23 cellular contexts compared by ENCODE assay signal in the genomic region with DNA sequence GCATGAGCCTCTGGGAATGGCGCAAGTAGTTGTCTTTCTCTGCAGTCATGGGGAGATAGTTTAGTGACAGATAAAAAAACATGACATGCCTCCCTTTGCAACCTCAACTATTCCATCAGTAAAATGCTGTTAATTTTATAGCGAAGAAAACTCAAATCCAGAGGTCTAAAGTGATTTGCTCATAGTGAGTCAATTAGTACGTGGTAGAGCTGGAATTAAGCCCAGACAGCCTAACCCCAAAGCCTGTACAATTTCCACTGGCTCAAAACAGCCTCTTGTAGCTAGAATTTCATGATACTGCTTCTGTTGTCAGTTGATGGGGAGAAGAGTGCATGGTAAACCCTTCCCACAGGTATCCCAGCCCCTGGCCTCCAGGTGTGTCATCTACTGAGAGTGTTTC.
"Had no signal": no experiment of that assay in that cellular context is flagged by ENCODE, and none has a peak within 500 bp of the region (broad histone marks: within the 10 kb centered on the region; RNA-seq: fewer than 3 reads in every experiment).

No MANE protein-coding gene starts in this region.

- H3K27me3 ChIP-seq: hepatocyte, left lung, testis had no signal

- H3K36me3 ChIP-seq: left lung, uterus had no signal

- H3K9me3 ChIP-seq: left lung, testis, uterus had no signal

- ATAC-seq: left lung; naive thymus-derived CD4-positive, alpha-beta T cell; sciatic nerve; WTC11 had no signal

- H3K27ac ChIP-seq: hepatocyte, left lung, testis, uterus had no signal

- H2AFZ ChIP-seq: hepatocyte had no signal

- H3K4me1 ChIP-seq: left lung, testis, uterus had no signal

- DNase-seq: activated CD4-positive, alpha-beta memory T cell treated with anti-CD3 and anti-CD28 coated beads for 36 hours; activated effector memory CD4-positive, alpha-beta T cell treated with Interleukin-2 at 50 U/mL for 16 hours; activated naive CD4-positive, alpha-beta T cell treated with anti-CD3 and anti-CD28 coated beads for 36 hours; activated naive CD8-positive, alpha-beta T cell treated with anti-CD3 and anti-CD28 coated beads, Interleukin-2, amount 10 ng/mL, durations not matched to agents 7 days and 5 days; activated T-cell treated with anti-CD3 and anti-CD28 coated beads, Interleukin-2, amount 50 U/mL, for 48 hours; amygdala; effector memory CD4-positive, alpha-beta T cell; foreskin melanocyte; kidney glomerular epithelial cell; left lung; naive thymus-derived CD4-positive, alpha-beta T cell; small intestine; stimulated activated CD4-positive, alpha-beta T cell treated with anti-CD3 and anti-CD28 coated beads, Interleukin-2, amount 100 ng/mL, for 48 hours; stimulated activated CD8-positive, alpha-beta memory T cell treated with anti-CD3 and anti-CD28 coated beads, Interleukin-4, amount 100 ng/mL, for 48 hours; stimulated activated naive B cell treated with anti-CD40 and anti-IgM and Interleukin-4, amounts not matched to agents 10 μg/mL and 1 μg/mL and 100 μg/mL, for 72 hours; T-helper 9 cell; testis; trophoblast cell; uterus had no signal

- H3K4me3 ChIP-seq: hepatocyte, left lung, lung, testis, uterus had no signal

- H3K4me2 ChIP-seq: hepatocyte had no signal
